In the genomic region with DNA sequence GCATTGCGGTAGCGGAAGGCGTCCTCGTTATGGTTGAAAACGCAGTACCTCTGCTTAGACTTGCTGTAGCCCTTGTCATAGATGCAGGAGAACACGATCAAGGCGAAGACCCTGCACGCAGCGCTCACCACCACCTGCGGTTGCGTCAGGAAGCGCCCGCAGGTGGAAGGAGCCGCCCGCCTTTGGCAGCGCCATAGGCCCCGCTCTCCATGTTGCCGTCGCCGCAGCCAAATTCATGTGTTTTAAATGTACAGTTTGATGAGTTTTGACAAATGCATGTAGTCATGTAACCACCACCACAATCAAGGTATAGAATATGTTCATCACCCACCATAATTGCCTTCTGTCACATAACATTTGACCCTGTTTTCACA, we compare ENCODE assay signal across 38 cellular contexts.
"Had no signal": no experiment of that assay in that cellular context is flagged by ENCODE, and none has a peak within 500 bp of the region (broad histone marks: within the 10 kb centered on the region; RNA-seq: fewer than 3 reads in every experiment).

No MANE protein-coding gene starts in this region.

- H3K4me1 ChIP-seq: ascending aorta had no signal

- H3K36me3 Mint-ChIP-seq: activated CD8-positive, alpha-beta memory T cell treated with anti-CD3 and anti-CD28 coated beads, Interleukin-2, amount 10 ng/mL, durations not matched to agents 7 days and 5 days; brain; WTC11 had no signal

- H3K27me3 Mint-ChIP-seq: activated CD4-positive, alpha-beta memory T cell treated with anti-CD3 and anti-CD28 coated beads, Interleukin-2, amount 10 ng/mL, durations not matched to agents 7 days and 5 days; activated CD4-positive, alpha-beta T cell treated with anti-CD3 and anti-CD28 coated beads for 36 hours; activated CD8-positive, alpha-beta memory T cell treated with anti-CD3 and anti-CD28 coated beads, Interleukin-2, amount 10 ng/mL, durations not matched to agents 7 days and 5 days; activated naive CD4-positive, alpha-beta T cell treated with anti-CD3 and anti-CD28 coated beads, Interleukin-2, amount 50 U/mL, for 24 hours; activated naive CD8-positive, alpha-beta T cell; activated naive CD8-positive, alpha-beta T cell treated with anti-CD3 and anti-CD28 coated beads, Interleukin-2, amount 50 U/mL, for 24 hours; activated T-cell treated with anti-CD3 and anti-CD28 coated beads, Interleukin-2, amount 50 U/mL, for 24 hours had no signal

- H3K4me3 Mint-ChIP-seq: activated CD4-positive, alpha-beta memory T cell treated with anti-CD3 and anti-CD28 coated beads, Interleukin-2, amount 10 ng/mL, durations not matched to agents 7 days and 5 days; activated CD4-positive, alpha-beta T cell treated with anti-CD3 and anti-CD28 coated beads for 36 hours; activated CD4-positive, alpha-beta T cell treated with anti-CD3 and anti-CD28 coated beads, Interleukin-2, amount 10 ng/mL, durations not matched to agents 7 days and 5 days; activated CD8-positive, alpha-beta memory T cell treated with anti-CD3 and anti-CD28 coated beads, Interleukin-2, amount 10 ng/mL, durations not matched to agents 7 days and 5 days; activated CD8-positive, alpha-beta T cell treated with anti-CD3 and anti-CD28 coated beads, Interleukin-2, amount 10 ng/mL, durations not matched to agents 7 days and 5 days; activated naive CD4-positive, alpha-beta T cell treated with anti-CD3 and anti-CD28 coated beads, Interleukin-2, amount 10 ng/mL, durations not matched to agents 7 days and 5 days; activated naive CD4-positive, alpha-beta T cell treated with anti-CD3 and anti-CD28 coated beads, Interleukin-2, amount 50 U/mL, for 24 hours; activated naive CD8-positive, alpha-beta T cell; activated naive CD8-positive, alpha-beta T cell treated with anti-CD3 and anti-CD28 coated beads, Interleukin-2, amount 10 ng/mL, durations not matched to agents 7 days and 5 days; activated naive CD8-positive, alpha-beta T cell treated with anti-CD3 and anti-CD28 coated beads, Interleukin-2, amount 50 U/mL, for 24 hours; activated T-cell treated with anti-CD3 and anti-CD28 coated beads, Interleukin-2, amount 50 U/mL, for 24 hours; brain; central memory CD8-positive, alpha-beta T cell; T-helper 1 cell treated with Interleukin-12 subunit alpha and Interleukin-12 subunit beta and Interleukin-4 antibody, amounts not matched to agents 30 μg/mL and 1 μg/mL, for 36 hours; T-helper 2 cell treated with Interferon-gamma antibody and Interleukin-4, amounts not matched to agents 5 μg/mL and 100 μg/mL, for 36 hours; WTC11 had no signal

- H3K9me3 ChIP-seq: ascending aorta had no signal

- H3K36me3 ChIP-seq: ascending aorta, cardiac muscle cell, WERI-Rb-1 had no signal

- H3K9me3 Mint-ChIP-seq: activated CD4-positive, alpha-beta memory T cell treated with anti-CD3 and anti-CD28 coated beads, Interleukin-2, amount 10 ng/mL, durations not matched to agents 7 days and 5 days; activated naive CD4-positive, alpha-beta T cell treated with anti-CD3 and anti-CD28 coated beads, Interleukin-2, amount 50 U/mL, for 24 hours; activated T-helper 2 cell treated with anti-CD3 and anti-CD28 coated beads, Interferon-gamma antibody, Interleukin-2, Interleukin-4, amounts not matched to agents 10 μg/mL and 5 μg/mL and 100 μg/mL, durations not matched to agents 14 hours and 24 hours and 36 hours; central memory CD8-positive, alpha-beta T cell; T-helper 1 cell treated with Interleukin-12 subunit alpha and Interleukin-12 subunit beta and Interleukin-4 antibody, amounts not matched to agents 30 μg/mL and 1 μg/mL, for 36 hours; WTC11 had no signal

- H3K27ac Mint-ChIP-seq: activated CD4-positive, alpha-beta memory T cell treated with anti-CD3 and anti-CD28 coated beads, Interleukin-2, amount 10 ng/mL, durations not matched to agents 7 days and 5 days; activated CD4-positive, alpha-beta T cell treated with anti-CD3 and anti-CD28 coated beads for 36 hours; activated CD4-positive, alpha-beta T cell treated with anti-CD3 and anti-CD28 coated beads, Interleukin-2, amount 10 ng/mL, durations not matched to agents 7 days and 5 days; activated CD8-positive, alpha-beta memory T cell treated with anti-CD3 and anti-CD28 coated beads, Interleukin-2, amount 10 ng/mL, durations not matched to agents 7 days and 5 days; activated CD8-positive, alpha-beta T cell treated with anti-CD3 and anti-CD28 coated beads, Interleukin-2, amount 10 ng/mL, durations not matched to agents 7 days and 5 days; activated naive CD4-positive, alpha-beta T cell treated with anti-CD3 and anti-CD28 coated beads, Interleukin-2, amount 50 U/mL, for 24 hours; activated naive CD8-positive, alpha-beta T cell; activated naive CD8-positive, alpha-beta T cell treated with anti-CD3 and anti-CD28 coated beads, Interleukin-2, amount 10 ng/mL, durations not matched to agents 7 days and 5 days; activated naive CD8-positive, alpha-beta T cell treated with anti-CD3 and anti-CD28 coated beads, Interleukin-2, amount 50 U/mL, for 24 hours; activated T-cell treated with anti-CD3 and anti-CD28 coated beads, Interleukin-2, amount 50 U/mL, for 24 hours; activated T-helper 2 cell treated with anti-CD3 and anti-CD28 coated beads, Interferon-gamma antibody, Interleukin-2, Interleukin-4, amounts not matched to agents 10 μg/mL and 5 μg/mL and 100 μg/mL, durations not matched to agents 14 hours and 24 hours and 36 hours; brain; T-helper 1 cell treated with Interleukin-12 subunit alpha and Interleukin-12 subunit beta and Interleukin-4 antibody, amounts not matched to agents 30 μg/mL and 1 μg/mL, for 36 hours; T-helper 2 cell treated with Interferon-gamma antibody and Interleukin-4, amounts not matched to agents 5 μg/mL and 100 μg/mL, for 36 hours; WTC11 had no signal

- H3K4me3 ChIP-seq: ascending aorta, cardiac muscle cell had no signal

- H3K27ac ChIP-seq: ascending aorta, cardiac muscle cell, WERI-Rb-1 had no signal

- DNase-seq: activated CD4-positive, alpha-beta memory T cell treated with anti-CD3 and anti-CD28 coated beads, Interleukin-2, amount 10 ng/mL, durations not matched to agents 7 days and 5 days; activated CD4-positive, alpha-beta T cell treated with anti-CD3 and anti-CD28 coated beads for 1 hour; activated CD4-positive, alpha-beta T cell treated with anti-CD3 and anti-CD28 coated beads for 36 hours; activated CD4-positive, alpha-beta T cell treated with anti-CD3 and anti-CD28 coated beads for 48 hours; activated CD4-positive, alpha-beta T cell treated with anti-CD3 and anti-CD28 coated beads, Interleukin-2, amount 10 ng/mL, durations not matched to agents 7 days and 5 days; activated CD4-positive, alpha-beta T cell treated with anti-CD3 and anti-CD28 coated beads, Interleukin-2, amount 50 U/mL, for 48 hours; activated CD4-positive, CD25-positive, alpha-beta regulatory T cell; activated CD8-positive, alpha-beta memory T cell treated with anti-CD3 and anti-CD28 coated beads for 24 hours; activated CD8-positive, alpha-beta memory T cell treated with anti-CD3 and anti-CD28 coated beads, Interleukin-2, amount 10 ng/mL, durations not matched to agents 7 days and 5 days; activated CD8-positive, alpha-beta memory T cell treated with anti-CD3 and anti-CD28 coated beads, Interleukin-2, amount 50 U/mL, for 48 hours; activated CD8-positive, alpha-beta T cell treated with anti-CD3 and anti-CD28 coated beads, Interleukin-2, amount 10 ng/mL, durations not matched to agents 7 days and 5 days; activated effector memory CD4-positive, alpha-beta T cell treated with Interleukin-2 at 50 U/mL for 16 hours; activated gamma-delta T cell; activated naive CD4-positive, alpha-beta T cell treated with anti-CD3 and anti-CD28 coated beads, Interleukin-2, amount 10 ng/mL, durations not matched to agents 7 days and 5 days; activated naive CD4-positive, alpha-beta T cell treated with Interleukin-2 at 50 U/mL for 16 hours; activated naive CD8-positive, alpha-beta T cell treated with anti-CD3 and anti-CD28 coated beads, Interleukin-2, amount 10 ng/mL, durations not matched to agents 7 days and 5 days; activated naive CD8-positive, alpha-beta T cell treated with anti-CD3 and anti-CD28 coated beads, Interleukin-2, amount 50 U/mL, for 24 hours; activated T-cell treated with anti-CD3 and anti-CD28 coated beads, Interleukin-2, amount 50 U/mL, for 24 hours; activated T-cell treated with anti-CD3 and anti-CD28 coated beads, Interleukin-2, amount 50 U/mL, for 48 hours; amygdala; anterior cingulate cortex; caudate nucleus; cerebellar nuclear complex; T-helper 1 cell; T-helper 2 cell; T-helper 9 cell; WERI-Rb-1 had no signal

- H3K4me1 Mint-ChIP-seq: activated CD4-positive, alpha-beta memory T cell treated with anti-CD3 and anti-CD28 coated beads, Interleukin-2, amount 10 ng/mL, durations not matched to agents 7 days and 5 days; activated CD4-positive, alpha-beta T cell treated with anti-CD3 and anti-CD28 coated beads for 36 hours; activated CD4-positive, alpha-beta T cell treated with anti-CD3 and anti-CD28 coated beads, Interleukin-2, amount 10 ng/mL, durations not matched to agents 7 days and 5 days; activated CD8-positive, alpha-beta memory T cell treated with anti-CD3 and anti-CD28 coated beads, Interleukin-2, amount 10 ng/mL, durations not matched to agents 7 days and 5 days; activated naive CD4-positive, alpha-beta T cell treated with anti-CD3 and anti-CD28 coated beads, Interleukin-2, amount 10 ng/mL, durations not matched to agents 7 days and 5 days; activated naive CD4-positive, alpha-beta T cell treated with anti-CD3 and anti-CD28 coated beads, Interleukin-2, amount 50 U/mL, for 24 hours; activated naive CD8-positive, alpha-beta T cell treated with anti-CD3 and anti-CD28 coated beads, Interleukin-2, amount 50 U/mL, for 24 hours; brain; central memory CD8-positive, alpha-beta T cell had no signal

- H3K27me3 ChIP-seq: ascending aorta, cardiac muscle cell had no signal

- ATAC-seq: activated CD4-positive, alpha-beta T cell treated with anti-CD3 and anti-CD28 coated beads for 36 hours; activated CD4-positive, CD25-positive, alpha-beta regulatory T cell treated with anti-CD3 and anti-CD28 coated beads, Interleukin-2, amount 50 U/mL, for 24 hours; activated CD8-positive, alpha-beta memory T cell treated with anti-CD3 and anti-CD28 coated beads, Interleukin-2, amount 10 ng/mL, durations not matched to agents 7 days and 5 days; activated CD8-positive, alpha-beta T cell treated with anti-CD3 and anti-CD28 coated beads, Interleukin-2, amount 10 ng/mL, durations not matched to agents 7 days and 5 days; activated naive CD8-positive, alpha-beta T cell treated with anti-CD3 and anti-CD28 coated beads, Interleukin-2, amount 50 U/mL, for 24 hours; WTC11 had no signal
